ENCODE assay signal across 17 cellular contexts in genomic region chrX:45134303-45134702, GRCh38.
DNase-seq lines count a peak whose midpoint lies in the region; ATAC-seq, FAIRE-seq and TF ChIP-seq lines count a peak whose summit lies in the region.
"Had no signal": no experiment of that assay in that cellular context is flagged by ENCODE, and none has a peak within 500 bp of the region (broad histone marks: within the 10 kb centered on the region; RNA-seq: fewer than 3 reads in every experiment).

No MANE protein-coding gene starts in this region.

- no peak overlapping the region for H2BK5ac ChIP-seq in H9 (ENCODE audit: insufficient read length, low read length)

- no peak for FAIRE-seq in GM19239 (lab: Jason Lieb, UNC)
- FAIRE-seq: frontal cortex, H54, keratinocyte had no signal

- H3K4me1 Mint-ChIP-seq in H9: no peaks in the 10 kb centered on the region

- H3K27ac Mint-ChIP-seq in H9: no peak overlapping the region

- H3T11ph ChIP-seq in H9 (ENCODE audit: low read length): no peak overlapping the region

- no peak overlapping the region for H3K18ac ChIP-seq in H9 (ENCODE audit: insufficient read length, low read depth, low read length)

- no peak overlapping the region for H2BK120ac ChIP-seq in H9 (ENCODE audit: low read depth, low read length, poor library complexity, severe bottlenecking)

- H3K27ac ChIP-seq in right atrium auricular region (peak overlapping the region in 1 of 2 donors; percentile 69), H9 (ENCODE audit: insufficient read length, low read depth, low read length) (no peak overlapping the region)

- no peak for TF ChIP-seq POLR2A in GM18505 (IDR thresholded peaks at IDR 0.05; ENCODE audit: borderline replicate concordance, extremely low read depth, insufficient read depth, insufficient read length)

- H3K56ac ChIP-seq in H9 (ENCODE audit: insufficient read length, low read depth, low read length): no peak overlapping the region

- H2BK15ac ChIP-seq in H9 (ENCODE audit: low read depth, low read length): no peak overlapping the region

- no CpG with 5 or more reads among the region's 7 CpGs for WGBS in H9 (ENCODE audit: extremely low coverage, insufficient read length, low lambda C conversion rate)

- H3K4me1 ChIP-seq in right atrium auricular region (no peaks in the 10 kb centered on the region), H9 (ENCODE audit: insufficient read depth, low read length) (no peaks in the 10 kb centered on the region)

- H3K9me3 Mint-ChIP-seq in H9: peaks cover 61 to 63% of the 10 kb centered on the region in 2 experiments

- no peaks in the 10 kb centered on the region for H3K27me3 ChIP-seq in right atrium auricular region
- no peaks in the 10 kb centered on the region for H3K27me3 ChIP-seq in H9 (ENCODE audit: insufficient read depth, low read length)

- intact Hi-C loops in Right ventricle myocardium inferior (cut with DNase I): no loop called here

- no peaks in the 10 kb centered on the region for H4K20me1 ChIP-seq in H9 (ENCODE audit: control insufficient read depth, insufficient read depth, insufficient read length)

- H4K91ac ChIP-seq in H9 (ENCODE audit: insufficient read length, low read depth, low read length): no peak overlapping the region

- H3K36me3 Mint-ChIP-seq in H9 (ENCODE audit: insufficient read depth in 1 of 3, low read depth in 3 of 3): peaks cover 4 to 8% (median 5%) of the 10 kb centered on the region in 3 experiments; a peak in 6 of 7 replicates

- DNase-seq in Right ventricle myocardium inferior (ENCODE audit: missing footprints) (peak; percentile 68), right atrium auricular region (ENCODE audit: low spot score) (no peak), fibroblast of the aortic adventitia (ENCODE audit: low read depth) (peak; percentile 38), mucosa of gallbladder (ENCODE audit: low spot score) (peak; percentile 17), GM19239 (ENCODE audit: insufficient read length, low spot score) (no peak), H9 (no peak), DMS 273 treated with DMSO at 0.1 percent for 48 hours (lab: John Stamatoyannopoulos, UW) (no peak)
- DNase-seq: activated CD4-positive, alpha-beta T cell treated with anti-CD3 and anti-CD28 coated beads for 48 hours; amniotic stem cell; NCI-H1105; NCI-H510A; stimulated activated naive CD8-positive, alpha-beta T cell treated with anti-CD3 and anti-CD28 coated beads, Interleukin-15, Interleukin-2, amounts not matched to agents 100 U/mL and 50 U/mL, for 24 hours; T-helper 2 cell had no signal

- ATAC-seq in Right ventricle myocardium inferior (peak; percentile 97), GM18505 (IDR thresholded peaks at IDR 0.05; ENCODE audit: unreplicated experiment) (no peak)
- ATAC-seq: stimulated activated naive CD8-positive, alpha-beta T cell treated with anti-CD3 and anti-CD28 coated beads, Interleukin-15, Interleukin-2, amounts not matched to agents 100 U/mL and 50 U/mL, for 24 hours had no signal

- no peaks in the 10 kb centered on the region for H3K79me1 ChIP-seq in H9 (ENCODE audit: insufficient read depth, low read depth, low read length, poor library complexity, severe bottlenecking)

- H3K14ac ChIP-seq in H9 (ENCODE audit: insufficient read depth, low read length): no peak overlapping the region

- no peak overlapping the region for H2AK5ac ChIP-seq in H9 (ENCODE audit: insufficient read length, low read length)

- no peak overlapping the region for H4K8ac ChIP-seq in H9 (replicated peaks; ENCODE audit: insufficient read length, low read depth, low read length)

- no peak overlapping the region for H3K23ac ChIP-seq in H9 (ENCODE audit: insufficient read length, low read depth, low read length)

- H3K9me3 ChIP-seq in right atrium auricular region (no peaks in the 10 kb centered on the region), H9 (ENCODE audit: control insufficient read depth, low read depth, low read length) (peaks cover 58% of the 10 kb centered on the region)

- no peak overlapping the region for H3K4me3 Mint-ChIP-seq in H9

- H4K5ac ChIP-seq in H9 (ENCODE audit: insufficient read length, low read depth, low read length): no peak overlapping the region

- H3K9ac ChIP-seq in H9 (ENCODE audit: extremely low read depth, insufficient read length, low read length): no peak overlapping the region

- H3K23me2 ChIP-seq in H9 (ENCODE audit: insufficient read length, low read depth, low read length, poor library complexity, severe bottlenecking): no peaks in the 10 kb centered on the region

- peaks cover 2% of the 10 kb centered on the region; the same call in 1 of the 2 replicates for H3K27me3 Mint-ChIP-seq in H9 (ENCODE audit: low read depth)

- H3K4me3 ChIP-seq in right atrium auricular region (no peak overlapping the region), fibroblast of the aortic adventitia (ENCODE audit: low read depth, low read length) (no peak overlapping the region)

- no peak overlapping the region for H2AFZ ChIP-seq in H9 (ENCODE audit: low read length)

- no peaks in the 10 kb centered on the region for H3K36me3 ChIP-seq in right atrium auricular region

- H2BK20ac ChIP-seq in H9 (ENCODE audit: low read depth, low read length, poor library complexity, severe bottlenecking): no peak overlapping the region

- no peak overlapping the region for H3K4me2 ChIP-seq in H9 (ENCODE audit: insufficient read depth, insufficient read length, low read length)

- H2BK12ac ChIP-seq in H9 (ENCODE audit: insufficient read length, low read depth, low read length): no peak overlapping the region

- no peaks in the 10 kb centered on the region for H3K79me2 ChIP-seq in H9 (ENCODE audit: insufficient read depth, low read length)

- no peak overlapping the region for H3K4ac ChIP-seq in H9 (ENCODE audit: low read depth, low read length)

- TF ChIP-seq CTCF in right atrium auricular region (IDR thresholded peaks at IDR 0.05) (no peak), fibroblast of the aortic adventitia (IDR thresholded peaks at IDR 0.05; ENCODE audit: insufficient read depth, low read length) (no peak), H9 (conservative IDR thresholded peaks at IDR 0.05) (no peak)

Comparison
In these comparisons a context has a peak if more than half of its experiments do, and no peak if none do; other contexts are left out.
1. DNase-seq: peak in Right ventricle myocardium inferior (single experiment), fibroblast of the aortic adventitia (single experiment) and mucosa of gallbladder (single experiment); none in right atrium auricular region (single experiment), GM19239 (single experiment), H9 (single experiment) and DMS 273 treated with DMSO at 0.1 percent for 48 hours (single experiment).